In the genomic region with DNA sequence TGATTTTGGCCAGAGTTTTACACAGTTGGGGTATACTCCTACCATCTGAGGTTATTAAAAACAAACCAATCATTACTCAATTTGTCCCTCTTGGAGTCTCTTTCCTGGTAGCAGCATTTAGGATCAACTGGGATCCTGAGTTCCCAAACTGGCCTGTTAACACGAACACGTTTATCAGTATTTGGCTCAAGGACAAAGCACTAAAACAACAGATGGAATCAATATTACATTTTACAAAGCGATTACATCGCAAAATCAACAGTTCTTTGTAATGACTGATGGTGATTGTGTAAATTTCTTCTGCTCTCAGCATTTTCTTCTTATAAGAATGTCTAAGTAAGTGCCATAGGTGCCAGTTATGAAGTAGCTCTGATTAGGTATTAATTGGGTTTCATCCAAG, we compare ENCODE assay signal across 16 cellular contexts.
A peak's percentile ranks its signal among the peaks of the same experiment; 100 is the strongest.
DNase-seq lines count a peak whose midpoint lies in the region; ATAC-seq and TF ChIP-seq lines count a peak whose summit lies in the region.
"Had no signal": no experiment of that assay in that cellular context is flagged by ENCODE, and none has a peak within 500 bp of the region (broad histone marks: within the 10 kb centered on the region; RNA-seq: fewer than 3 reads in every experiment).

No MANE protein-coding gene starts in this region.

- no peaks in the 10 kb centered on the region for H3K36me3 Mint-ChIP-seq in GM23338 (ENCODE audit: low read depth)
- H3K36me3 Mint-ChIP-seq: CD14-positive monocyte had no signal

- no peaks in the 10 kb centered on the region for H3K79me2 ChIP-seq in GM23338 (replicated peaks; ENCODE audit: insufficient read depth)

- H4K20me1 ChIP-seq in GM23338 (replicated peaks; ENCODE audit: insufficient read depth), result no peaks in the 10 kb centered on the region

- no peak overlapping the region for H3K4me2 ChIP-seq in GM23338

- no peaks in the 10 kb centered on the region for H3K36me3 ChIP-seq in GM23338 (ENCODE audit: insufficient read depth)

- no peaks in the 10 kb centered on the region for H3K27me3 Mint-ChIP-seq in GM23338 (ENCODE audit: insufficient read depth, low read depth, poor library complexity)

- no peaks in the 10 kb centered on the region for H3K9me2 ChIP-seq in GM23338 (ENCODE audit: insufficient read depth)

- H3K4me3 ChIP-seq in GM23338, result no peak overlapping the region
- H3K4me3 ChIP-seq: GM12878 had no signal

- H3K27me3 ChIP-seq in GM23338 (ENCODE audit: insufficient read depth), result no peaks in the 10 kb centered on the region

- H3K27ac ChIP-seq in GM23338 (ENCODE audit: low read depth), result no peak overlapping the region

- no peak for TF ChIP-seq CTCF in GM23338 (conservative IDR thresholded peaks at IDR 0.05; ENCODE audit: low read depth in 2 of 2)

- H3F3A ChIP-seq in GM23338 (replicated peaks; ENCODE audit: low read depth), result no peaks in the 10 kb centered on the region

- no peak overlapping the region for H3K4me3 Mint-ChIP-seq in GM23338
- H3K4me3 Mint-ChIP-seq: CD14-positive monocyte had no signal

- H3K27ac Mint-ChIP-seq in GM23338, result no peak overlapping the region
- H3K27ac Mint-ChIP-seq: CD14-positive monocyte had no signal

- ATAC-seq in GM23338, result no peak
- ATAC-seq in SK-N-SH treated with all-trans-retinoic acid at 6 μM for 48 hours, result peak; percentile 38; the same call in 2 of the 3 replicates
- no peak for ATAC-seq in GM21381 (IDR thresholded peaks at IDR 0.05; ENCODE audit: unreplicated experiment)
- ATAC-seq: GM12878 had no signal

- DNase-seq in GM23338 (ENCODE audit: low spot score) (no peak), fibroblast of peridontal ligament (ENCODE audit: extremely low read depth) (peak; percentile 60), renal cortical epithelial cell (ENCODE audit: low read depth) (peak; percentile 22), NCI-H1105 treated with DMSO at 0.1 percent for 48 hours (lab: John Stamatoyannopoulos, UW) (no peak)
- DNase-seq in NK-92 treated with Interleukin-12 subunit alpha and Interleukin-12 subunit beta, amount 100 ng/mL, for 24 hours (lab: John Stamatoyannopoulos, UW), result no peak
- DNase-seq: Caco-2, IMR-90, Kasumi-1, NCI-H1436, NCI-H2081, NCI-H524, T-helper 1 cell had no signal

- H3K4me1 ChIP-seq in GM23338 (ENCODE audit: insufficient read depth), result no peaks in the 10 kb centered on the region
- H3K4me1 ChIP-seq: Caco-2 had no signal

- 0 out of 3 replicates have a peak, but pooled peaks cover 2% of the 10 kb centered on the region for H3K4me1 Mint-ChIP-seq in GM23338
- H3K4me1 Mint-ChIP-seq: CD14-positive monocyte had no signal

- H2AFZ ChIP-seq in GM23338, result peak overlapping the region; percentile 57; the same call in 1 of the 2 replicates

- no peaks in the 10 kb centered on the region for H3K9me3 Mint-ChIP-seq in GM23338

TF ChIP-seq in SK-N-SH treated with all-trans-retinoic acid at 6 μM for 48 hours, 23 proteins besides CTCF, POLR2A, EP300 and RAD21:
- no peak for TF ChIP-seq OSR1 (CRISPR knock-in tag; IDR thresholded peaks at IDR 0.05)
- no peak for TF ChIP-seq GLIS3 (CRISPR knock-in tag; IDR thresholded peaks at IDR 0.05)
- no peak for TF ChIP-seq ZFP30 (CRISPR knock-in tag; IDR thresholded peaks at IDR 0.05)
- no peak for TF ChIP-seq ZNF8 (CRISPR knock-in tag; IDR thresholded peaks at IDR 0.05)
- TF ChIP-seq TCF4 (CRISPR knock-in tag; IDR thresholded peaks at IDR 0.05; ENCODE audit: borderline replicate concordance), result no peak; the same call in 1 of the 2 replicates
- TF ChIP-seq ZC3H10 (CRISPR knock-in tag; IDR thresholded peaks at IDR 0.05), result no peak
- TF ChIP-seq, protein P1, sequence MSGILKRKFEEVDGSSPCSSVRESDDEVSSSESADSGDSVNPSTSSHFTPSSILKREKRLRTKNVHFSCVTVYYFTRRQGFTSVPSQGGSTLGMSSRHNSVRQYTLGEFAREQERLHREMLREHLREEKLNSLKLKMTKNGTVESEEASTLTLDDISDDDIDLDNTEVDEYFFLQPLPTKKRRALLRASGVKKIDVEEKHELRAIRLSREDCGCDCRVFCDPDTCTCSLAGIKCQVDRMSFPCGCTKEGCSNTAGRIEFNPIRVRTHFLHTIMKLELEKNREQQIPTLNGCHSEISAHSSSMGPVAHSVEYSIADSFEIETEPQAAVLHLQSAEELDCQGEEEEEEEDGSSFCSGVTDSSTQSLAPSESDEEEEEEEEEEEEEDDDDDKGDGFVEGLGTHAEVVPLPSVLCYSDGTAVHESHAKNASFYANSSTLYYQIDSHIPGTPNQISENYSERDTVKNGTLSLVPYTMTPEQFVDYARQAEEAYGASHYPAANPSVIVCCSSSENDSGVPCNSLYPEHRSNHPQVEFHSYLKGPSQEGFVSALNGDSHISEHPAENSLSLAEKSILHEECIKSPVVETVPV (CRISPR knock-in tag; IDR thresholded peaks at IDR 0.05), result no peak
- no peak for TF ChIP-seq ZNF70 (CRISPR knock-in tag; IDR thresholded peaks at IDR 0.05)
- TF ChIP-seq ISL1 (CRISPR knock-in tag; IDR thresholded peaks at IDR 0.05), result no peak
- TF ChIP-seq, protein P2, sequence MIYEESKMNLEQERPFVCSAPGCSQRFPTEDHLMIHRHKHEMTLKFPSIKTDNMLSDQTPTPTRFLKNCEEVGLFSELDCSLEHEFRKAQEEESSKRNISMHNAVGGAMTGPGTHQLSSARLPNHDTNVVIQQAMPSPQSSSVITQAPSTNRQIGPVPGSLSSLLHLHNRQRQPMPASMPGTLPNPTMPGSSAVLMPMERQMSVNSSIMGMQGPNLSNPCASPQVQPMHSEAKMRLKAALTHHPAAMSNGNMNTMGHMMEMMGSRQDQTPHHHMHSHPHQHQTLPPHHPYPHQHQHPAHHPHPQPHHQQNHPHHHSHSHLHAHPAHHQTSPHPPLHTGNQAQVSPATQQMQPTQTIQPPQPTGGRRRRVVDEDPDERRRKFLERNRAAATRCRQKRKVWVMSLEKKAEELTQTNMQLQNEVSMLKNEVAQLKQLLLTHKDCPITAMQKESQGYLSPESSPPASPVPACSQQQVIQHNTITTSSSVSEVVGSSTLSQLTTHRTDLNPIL (CRISPR knock-in tag; IDR thresholded peaks at IDR 0.05; ENCODE audit: low read depth), result no peak
- TF ChIP-seq, protein P3, sequence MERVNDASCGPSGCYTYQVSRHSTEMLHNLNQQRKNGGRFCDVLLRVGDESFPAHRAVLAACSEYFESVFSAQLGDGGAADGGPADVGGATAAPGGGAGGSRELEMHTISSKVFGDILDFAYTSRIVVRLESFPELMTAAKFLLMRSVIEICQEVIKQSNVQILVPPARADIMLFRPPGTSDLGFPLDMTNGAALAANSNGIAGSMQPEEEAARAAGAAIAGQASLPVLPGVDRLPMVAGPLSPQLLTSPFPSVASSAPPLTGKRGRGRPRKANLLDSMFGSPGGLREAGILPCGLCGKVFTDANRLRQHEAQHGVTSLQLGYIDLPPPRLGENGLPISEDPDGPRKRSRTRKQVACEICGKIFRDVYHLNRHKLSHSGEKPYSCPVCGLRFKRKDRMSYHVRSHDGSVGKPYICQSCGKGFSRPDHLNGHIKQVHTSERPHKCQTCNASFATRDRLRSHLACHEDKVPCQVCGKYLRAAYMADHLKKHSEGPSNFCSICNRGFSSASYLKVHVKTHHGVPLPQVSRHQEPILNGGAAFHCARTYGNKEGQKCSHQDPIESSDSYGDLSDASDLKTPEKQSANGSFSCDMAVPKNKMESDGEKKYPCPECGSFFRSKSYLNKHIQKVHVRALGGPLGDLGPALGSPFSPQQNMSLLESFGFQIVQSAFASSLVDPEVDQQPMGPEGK (CRISPR knock-in tag; IDR thresholded peaks at IDR 0.05; ENCODE audit: borderline replicate concordance), result no peak

Comparison
In these comparisons a context has a peak if more than half of its experiments do, and no peak if none do; other contexts are left out.
1. DNase-seq: peak in fibroblast of peridontal ligament (single experiment) and renal cortical epithelial cell (single experiment); none in GM23338 (single experiment), NCI-H1105 treated with DMSO at 0.1 percent for 48 hours (single experiment) and NK-92 treated with Interleukin-12 subunit alpha and Interleukin-12 subunit beta, amount 100 ng/mL, for 24 hours (single experiment).